17 cellular contexts compared by ENCODE assay signal in the genomic region with DNA sequence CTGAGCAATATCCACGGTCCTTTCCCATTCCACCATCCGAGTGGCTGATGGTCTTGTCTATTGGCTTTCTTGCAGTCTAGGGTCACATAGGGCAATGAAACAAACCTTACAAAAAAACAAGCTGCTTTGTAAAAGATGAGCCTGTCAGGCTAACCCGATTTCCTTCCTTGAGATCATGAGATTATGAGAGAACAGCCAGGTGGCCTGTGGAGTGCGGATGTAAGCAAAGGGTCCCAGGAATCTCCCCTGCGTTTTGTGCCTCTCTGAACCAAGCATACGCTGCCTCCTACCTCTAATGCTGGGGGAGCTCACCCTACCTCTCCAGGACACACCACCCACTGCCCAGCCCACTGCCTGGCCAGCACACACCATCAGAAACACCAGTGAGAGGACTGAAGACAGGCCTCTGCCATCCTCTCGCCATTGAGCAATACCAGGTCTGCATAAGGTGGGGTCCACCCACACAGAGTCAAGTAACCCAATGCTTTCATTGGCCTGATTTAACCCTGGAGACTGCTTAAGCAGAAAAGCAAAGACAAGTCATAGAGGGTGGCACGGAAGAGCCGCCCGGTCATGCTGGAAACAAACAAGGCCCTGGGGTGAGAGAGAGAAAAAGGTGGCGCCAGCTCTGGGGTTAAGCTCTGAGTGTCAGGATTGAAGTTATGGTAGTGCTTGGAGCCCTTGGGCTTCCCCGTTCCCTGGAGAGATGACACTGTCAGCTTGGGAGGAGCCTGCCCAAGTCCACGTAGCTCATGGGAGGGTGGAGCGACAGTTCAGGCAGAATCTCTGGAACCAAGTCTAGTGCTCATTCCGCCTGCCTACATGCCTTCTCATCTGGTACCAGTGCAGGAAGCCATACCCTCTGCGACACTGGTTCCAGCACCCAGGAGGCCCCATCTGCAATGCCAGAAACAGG. TPM values are rescaled to one million over a fixed set of nuclear protein-coding genes. Genes with fewer than 3 reads are reported as not detected.
DNase-seq lines count a peak whose midpoint lies in the region; ATAC-seq and TF ChIP-seq lines count a peak whose summit lies in the region.
"Had no signal": no experiment of that assay in that cellular context is flagged by ENCODE, and none has a peak within 500 bp of the region (broad histone marks: within the 10 kb centered on the region; RNA-seq: fewer than 3 reads in every experiment).

No MANE protein-coding gene starts in this region.

- no peaks in the 10 kb centered on the region for H3K27me3 ChIP-seq in psoas muscle (ENCODE audit: insufficient read depth in 3 of 3, low read length in 2 of 3)

- DNase-seq in G401 (ENCODE audit: low spot score) (peak; percentile 49), NCI-H524 (lab: John Stamatoyannopoulos, UW) (peak; percentile 58 to 85), psoas muscle (no peak), NCI-H226 (no peak), NCI-H1417 (lab: John Stamatoyannopoulos, UW) (no peak)
- DNase-seq: activated CD4-positive, CD25-positive, alpha-beta regulatory T cell treated with anti-CD3 and anti-CD28 coated beads, Interleukin-2, amount 50 U/mL, for 72 hours; activated naive CD4-positive, alpha-beta T cell treated with anti-CD3 and anti-CD28 coated beads for 36 hours; H7; NCI-H1105 treated with DMSO at 0.1 percent for 48 hours; RPMI8226; stimulated activated CD4-positive, alpha-beta T cell treated with anti-CD3 and anti-CD28 coated beads, Interleukin-4, amount 100 ng/mL, for 4 hours; T-helper 17 cell had no signal

- in situ Hi-C loops in G401 (cut with HindIII; ENCODE audit: low sequenced_read_pairs), result no loop called here

- peak overlapping the region; percentile 4 for H3K27ac Mint-ChIP-seq in dendritic cell treated with granulocyte-macrophage colony-stimulating factor and Interleukin-4, amounts not matched to agents 40 ng/mL and 50 ng/mL, for 4 days
- H3K27ac Mint-ChIP-seq: activated naive CD4-positive, alpha-beta T cell treated with anti-CD3 and anti-CD28 coated beads for 36 hours; T-helper 17 cell had no signal

- H3K36me3 Mint-ChIP-seq in dendritic cell treated with granulocyte-macrophage colony-stimulating factor and Interleukin-4, amounts not matched to agents 40 ng/mL and 50 ng/mL, for 4 days (ENCODE audit: low read depth), result no peaks in the 10 kb centered on the region
- H3K36me3 Mint-ChIP-seq: IgD-negative memory B cell had no signal

- no peaks in the 10 kb centered on the region for H3K36me3 ChIP-seq in psoas muscle (ENCODE audit: insufficient read depth in 1 of 2, low read depth in 1 of 2)

- H3K4me3 ChIP-seq in psoas muscle, result no peak overlapping the region

- intact Hi-C loops in dendritic cell treated with granulocyte-macrophage colony-stimulating factor and Interleukin-4, amounts not matched to agents 40 ng/mL and 50 ng/mL, for 4 days (cut with micrococcal nuclease), result no loop called here
- intact Hi-C loops in psoas muscle (cut with DNase I), result no loop called here

- peaks cover 11% of the 10 kb centered on the region for H3K9me3 Mint-ChIP-seq in dendritic cell treated with granulocyte-macrophage colony-stimulating factor and Interleukin-4, amounts not matched to agents 40 ng/mL and 50 ng/mL, for 4 days

- H3K4me1 Mint-ChIP-seq in dendritic cell treated with granulocyte-macrophage colony-stimulating factor and Interleukin-4, amounts not matched to agents 40 ng/mL and 50 ng/mL, for 4 days (ENCODE audit: low read depth), result peaks cover 16% of the 10 kb centered on the region

- no peak overlapping the region for H3K4me3 Mint-ChIP-seq in dendritic cell treated with granulocyte-macrophage colony-stimulating factor and Interleukin-4, amounts not matched to agents 40 ng/mL and 50 ng/mL, for 4 days
- H3K4me3 Mint-ChIP-seq: activated naive CD4-positive, alpha-beta T cell treated with anti-CD3 and anti-CD28 coated beads for 36 hours; IgD-negative memory B cell; neural crest cell; T-helper 17 cell had no signal

- WGBS in psoas muscle, 3 donors, result 66 to 72% (median 66%) methylated on average over 16 of the region's 16 CpGs

- H3K9me3 ChIP-seq in psoas muscle, result no peaks in the 10 kb centered on the region

- H3K27me3 Mint-ChIP-seq in dendritic cell treated with granulocyte-macrophage colony-stimulating factor and Interleukin-4, amounts not matched to agents 40 ng/mL and 50 ng/mL, for 4 days, result peaks cover 10% of the 10 kb centered on the region

- peak overlapping the region; percentile 48 for H3K27ac ChIP-seq in psoas muscle

- H3K4me1 ChIP-seq in psoas muscle, result peaks cover 15% of the 10 kb centered on the region

- peak; percentile 40 to 60 (median 44) for ATAC-seq in psoas muscle
- no peak for ATAC-seq in HG03095 (IDR thresholded peaks at IDR 0.05; ENCODE audit: unreplicated experiment)
- ATAC-seq: sciatic nerve, T-helper 17 cell had no signal

- TF ChIP-seq CTCF in psoas muscle (IDR thresholded peaks at IDR 0.05), result no peak

RNA-seq across cellular contexts. Expression of gene CALM1, which starts 46.6 kb away (rescaled TPM):
- total RNA-seq in G401 (2014; rRNA removed; shearing (Covaris generic)), result 159 and 239 TPM in 2 replicates
- total RNA-seq in psoas muscle, result 1,000 to 10,000 TPM in 1 of 4 donors, 100 to 1,000 TPM in 3; 460 to 1,593 (median 666) TPM
- polyA plus RNA-seq in psoas muscle, result 1,000 to 10,000 TPM in 1 of 3 donors, 100 to 1,000 TPM in 2; 559 to 1,064 (median 580) TPM

Comparison
In these comparisons a context has a peak if more than half of its experiments do, and no peak if none do; other contexts are left out.
1. DNase-seq: peak in G401 (single experiment) and NCI-H524 (2 of 2); none in psoas muscle (0 of 2), NCI-H226 (single experiment) and NCI-H1417 (0 of 3).